In genomic region chr13:84366484-84366883, GRCh38 we compare ENCODE assay signal across 1 cellular context.
TF ChIP-seq lines count a peak whose summit lies in the region.

No MANE protein-coding gene starts in this region.

TF ChIP-seq in GM23338, 12 proteins besides CTCF, POLR2A, EP300 and RAD21 (continued from another document):
- TF ChIP-seq REST (IDR thresholded peaks at IDR 0.05; ENCODE audit: unreplicated experiment) (no peak), EZH2 (IDR thresholded peaks at IDR 0.05; ENCODE audit: low read depth, unreplicated experiment) (no peak), POLR2AphosphoS5 (IDR thresholded peaks at IDR 0.05; ENCODE audit: low read depth) (no peak)
